Comparison of ENCODE assay signal across 29 cellular contexts in genomic region chrX:115341421-115341820, GRCh38. TPM values are rescaled to one million over a fixed set of nuclear protein-coding genes. Genes with fewer than 3 reads are reported as not detected.
DNase-seq lines count a peak whose midpoint lies in the region; ATAC-seq, FAIRE-seq and TF ChIP-seq lines count a peak whose summit lies in the region.
"Had no signal": no experiment of that assay in that cellular context is flagged by ENCODE, and none has a peak within 500 bp of the region (broad histone marks: within the 10 kb centered on the region; RNA-seq: fewer than 3 reads in every experiment).

No MANE protein-coding gene starts in this region.

- H3K27ac Mint-ChIP-seq in neural progenitor cell, result no peak overlapping the region
- H3K27ac Mint-ChIP-seq in activated CD4-positive, alpha-beta T cell treated with anti-CD3 and anti-CD28 coated beads, Interleukin-2, amount 10 ng/mL, durations not matched to agents 24 days and 14 days, result no peak overlapping the region
- H3K27ac Mint-ChIP-seq: CD14-positive monocyte; CD4-positive, alpha-beta T cell; GM23338; H9 had no signal

- in situ Hi-C loops in HepG2 (cut with HindIII; ENCODE audit: extremely low pct_ligation_motif_present, low pct_unique_long_range_greater_than_20kb), result no loop called here

- H4K20me1 ChIP-seq in HepG2 (ENCODE audit: insufficient read depth, low read length) (no peaks in the 10 kb centered on the region), hepatocyte (ENCODE audit: insufficient read depth, poor library complexity, severe bottlenecking) (no peaks in the 10 kb centered on the region), neural progenitor cell (ENCODE audit: low read depth) (no peaks in the 10 kb centered on the region)
- H4K20me1 ChIP-seq: BLaER1 treated with 17β-estradiol and CSF1 and Interleukin-3, amounts not matched to agents 10 nM and 100 nM had no signal

- intact Hi-C loops in HepG2 (cut with micrococcal nuclease; ENCODE audit: unreplicated experiment) (no loop called here), right lobe of liver (cut with DNase I) (no loop called here), thyroid gland (cut with DNase I) (no loop called here)
- intact Hi-C loops in activated CD4-positive, alpha-beta T cell treated with anti-CD3 and anti-CD28 coated beads, Interleukin-2, amount 10 ng/mL, durations not matched to agents 24 days and 14 days (cut with micrococcal nuclease), result no loop called here

- TF ChIP-seq POLR2A in HepG2 (IDR thresholded peaks at IDR 0.05; ENCODE audit: insufficient read depth in 1 of 2, low read depth in 2 of 2, low read length in 2 of 2), result no peak
- no peak for TF ChIP-seq POLR2A in right lobe of liver (IDR thresholded peaks at IDR 0.05)
- no peak for TF ChIP-seq POLR2A in thyroid gland (IDR thresholded peaks at IDR 0.05)

- H3K9ac ChIP-seq in HepG2 (ENCODE audit: insufficient read depth, low read depth, low read length), result peak overlapping the region; percentile 22; the same call in 1 of the 2 replicates
- no peak overlapping the region for H3K9ac ChIP-seq in neural progenitor cell
- H3K9ac ChIP-seq: BLaER1 treated with 17β-estradiol and CSF1 and Interleukin-3, amounts not matched to agents 10 nM and 100 nM had no signal

- H3K4me1 ChIP-seq in HepG2 (ENCODE audit: insufficient read depth, low read length) (peaks cover 74% of the 10 kb centered on the region), right lobe of liver (peaks cover 0 to 18% (median 8%) of the 10 kb centered on the region in 4 donors), hepatocyte (ENCODE audit: insufficient read depth) (peaks cover 21% of the 10 kb centered on the region), neural progenitor cell (peaks cover 24% of the 10 kb centered on the region), thyroid gland (peaks cover 11 to 24% of the 10 kb centered on the region in 2 donors)
- H3K4me1 ChIP-seq: BLaER1 treated with 17β-estradiol and CSF1 and Interleukin-3, amounts not matched to agents 10 nM and 100 nM had no signal

- H3K79me2 ChIP-seq in HepG2 (ENCODE audit: insufficient read depth, low read length) (no peaks in the 10 kb centered on the region), hepatocyte (no peaks in the 10 kb centered on the region), neural progenitor cell (ENCODE audit: low read depth) (no peaks in the 10 kb centered on the region)

- peaks cover 3% of the 10 kb centered on the region for H3K27me3 Mint-ChIP-seq in neural progenitor cell (ENCODE audit: insufficient read depth, low read depth)
- H3K27me3 Mint-ChIP-seq in activated CD4-positive, alpha-beta T cell treated with anti-CD3 and anti-CD28 coated beads, Interleukin-2, amount 10 ng/mL, durations not matched to agents 24 days and 14 days, result no peaks in the 10 kb centered on the region
- H3K27me3 Mint-ChIP-seq: CD4-positive, alpha-beta T cell; CD8-positive, alpha-beta memory T cell had no signal

- 0% methylated on average over 1 of the region's 1 CpG for WGBS in HepG2 (ENCODE audit: low lambda C conversion rate)
- 21% methylated on average over 1 of the region's 1 CpG for WGBS in right lobe of liver (ENCODE audit: insufficient coverage, low coverage, low lambda C conversion rate, missing lambda C conversion rate)
- 50% methylated on average over 1 of the region's 1 CpG for WGBS in hepatocyte (ENCODE audit: low lambda C conversion rate, missing lambda C conversion rate)
- WGBS in thyroid gland, 2 donors, result 83 to 95% methylated on average over 1 of the region's 1 CpG

- TF ChIP-seq CTCF in HepG2 (CRISPR knock-in tag; IDR thresholded peaks at IDR 0.05) (no peak), right lobe of liver (IDR thresholded peaks at IDR 0.05) (no peak), hepatocyte (IDR thresholded peaks at IDR 0.05; ENCODE audit: poor library complexity) (no peak), neural progenitor cell (IDR thresholded peaks at IDR 0.05) (no peak), thyroid gland (IDR thresholded peaks at IDR 0.05) (no peak)

- no peaks in the 10 kb centered on the region for H3K9me2 ChIP-seq in hepatocyte (replicated peaks; ENCODE audit: insufficient read depth)

- DNase-seq in HepG2 (ENCODE audit: low spot score) (peak; percentile 65), right lobe of liver (no peak), hepatocyte (ENCODE audit: low spot score) (no peak), neural progenitor cell (ENCODE audit: low spot score) (no peak), thyroid gland (no peak), NOMO-1 treated with DMSO at 0.1 percent for 48 hours (lab: John Stamatoyannopoulos, UW; ENCODE audit: unreplicated experiment) (no peak)
- no peak for DNase-seq in activated CD4-positive, alpha-beta T cell treated with anti-CD3 and anti-CD28 coated beads, Interleukin-2, amount 10 ng/mL, durations not matched to agents 24 days and 14 days
- DNase-seq: ACHN; AML-193; BE2C; Calu3; CD4-positive, alpha-beta T cell; CD8-positive, alpha-beta memory T cell; DMS53; DMS79 treated with DMSO at 0.1 percent for 48 hours; GF-D8; H9 had no signal

- H3K27me3 ChIP-seq in HepG2 (ENCODE audit: control insufficient read depth in 1 of 2, insufficient read depth in 2 of 2, low read length in 2 of 2) (no peaks in the 10 kb centered on the region), right lobe of liver (no peaks in the 10 kb centered on the region), hepatocyte (no peaks in the 10 kb centered on the region), neural progenitor cell (no peaks in the 10 kb centered on the region), thyroid gland (no peaks in the 10 kb centered on the region)
- H3K27me3 ChIP-seq: BE2C had no signal

- CTCF ChIA-PET in HepG2 (lab: Yijun Ruan, JAX; ENCODE audit: low intra/inter-chr PET ratio, low total read pairs), result no interaction called here

- ATAC-seq in HepG2 (no peak), right lobe of liver (no peak), GM21717 (IDR thresholded peaks at IDR 0.05; ENCODE audit: unreplicated experiment) (no peak)
- ATAC-seq: GM23338, HCT116 had no signal

- peak overlapping the region; percentile 51 for H3K4me2 ChIP-seq in HepG2 (ENCODE audit: low read depth, low read length)
- peak overlapping the region; percentile 14 for H3K4me2 ChIP-seq in hepatocyte
- no peak overlapping the region for H3K4me2 ChIP-seq in neural progenitor cell
- H3K4me2 ChIP-seq: BLaER1 treated with 17β-estradiol and CSF1 and Interleukin-3, amounts not matched to agents 10 nM and 100 nM had no signal

- H3K4me1 Mint-ChIP-seq in neural progenitor cell, result peaks cover 23% of the 10 kb centered on the region
- no peaks in the 10 kb centered on the region for H3K4me1 Mint-ChIP-seq in activated CD4-positive, alpha-beta T cell treated with anti-CD3 and anti-CD28 coated beads, Interleukin-2, amount 10 ng/mL, durations not matched to agents 24 days and 14 days
- H3K4me1 Mint-ChIP-seq: CD8-positive, alpha-beta memory T cell had no signal

- BruUV-seq in HepG2 (replicated peaks; lab: Mats Ljungman, UMichigan), result no TSS peak

- H3K36me3 Mint-ChIP-seq in neural progenitor cell, result no peaks in the 10 kb centered on the region
- no peaks in the 10 kb centered on the region for H3K36me3 Mint-ChIP-seq in activated CD4-positive, alpha-beta T cell treated with anti-CD3 and anti-CD28 coated beads, Interleukin-2, amount 10 ng/mL, durations not matched to agents 24 days and 14 days (ENCODE audit: low read depth)
- H3K36me3 Mint-ChIP-seq: CD14-positive monocyte; CD8-positive, alpha-beta memory T cell had no signal

- H3F3A ChIP-seq in neural progenitor cell (ENCODE audit: low read depth), result peaks cover 28% of the 10 kb centered on the region

- FAIRE-seq in HepG2 (lab: Jason Lieb, UNC), result no peak
- FAIRE-seq: A204.1, GM12891, GM18507 had no signal

- no peaks in the 10 kb centered on the region for H3K9me3 ChIP-seq in HepG2 (ENCODE audit: low read length)
- no peaks in the 10 kb centered on the region for H3K9me3 ChIP-seq in right lobe of liver
- H3K9me3 ChIP-seq in hepatocyte (ENCODE audit: low read depth), result no peaks in the 10 kb centered on the region
- H3K9me3 ChIP-seq in neural progenitor cell (ENCODE audit: low read depth), result no peaks in the 10 kb centered on the region
- H3K9me3 ChIP-seq in thyroid gland, result no peaks in the 10 kb centered on the region
- H3K9me3 ChIP-seq: BE2C; BLaER1 treated with 17β-estradiol and CSF1 and Interleukin-3, amounts not matched to agents 10 nM and 100 nM had no signal

- H3K9me3 Mint-ChIP-seq in neural progenitor cell, result peaks cover 4% of the 10 kb centered on the region
- no peaks in the 10 kb centered on the region for H3K9me3 Mint-ChIP-seq in activated CD4-positive, alpha-beta T cell treated with anti-CD3 and anti-CD28 coated beads, Interleukin-2, amount 10 ng/mL, durations not matched to agents 24 days and 14 days
- H3K9me3 Mint-ChIP-seq: CD14-positive monocyte; CD4-positive, alpha-beta T cell had no signal

- TF ChIP-seq EP300 in HepG2 (IDR thresholded peaks at IDR 0.05; ENCODE audit: low read depth in 2 of 2, low read length in 2 of 2) (peak in 1 of 2 experiments; percentile 72; a peak in 1 of 4 replicates), HepG2 (CRISPR knock-in tag; IDR thresholded peaks at IDR 0.05; ENCODE audit: borderline replicate concordance) (no peak)

- POLR2A ChIA-PET in HepG2 (lab: Yijun Ruan, JAX), result no interaction called here

- H3K27ac ChIP-seq in HepG2 (ENCODE audit: extremely low read length, insufficient read depth, low read length), result peak overlapping the region; percentile 61
- no peak overlapping the region for H3K27ac ChIP-seq in right lobe of liver
- H3K27ac ChIP-seq in hepatocyte, result peak overlapping the region; percentile 24
- no peak overlapping the region for H3K27ac ChIP-seq in neural progenitor cell
- H3K27ac ChIP-seq in thyroid gland, result peak overlapping the region; percentile 25 to 74 (median 27)
- H3K27ac ChIP-seq: 22Rv1; BLaER1 treated with 17β-estradiol and CSF1 and Interleukin-3, amounts not matched to agents 10 nM and 100 nM had no signal

- no peak overlapping the region for H3K4me3 Mint-ChIP-seq in neural progenitor cell
- H3K4me3 Mint-ChIP-seq in activated CD4-positive, alpha-beta T cell treated with anti-CD3 and anti-CD28 coated beads, Interleukin-2, amount 10 ng/mL, durations not matched to agents 24 days and 14 days, result no peak overlapping the region
- H3K4me3 Mint-ChIP-seq: CD14-positive monocyte; CD4-positive, alpha-beta T cell; CD8-positive, alpha-beta memory T cell; GM23338; H9 had no signal

- no peak for TF ChIP-seq RAD21 in HepG2 (CRISPR knock-in tag; IDR thresholded peaks at IDR 0.05)

- H3K36me3 ChIP-seq in HepG2 (replicated peaks in 1 of 2; ENCODE audit: control insufficient read depth in 1 of 2, insufficient read depth in 2 of 2, low read length in 2 of 2), result no peaks in the 10 kb centered on the region
- H3K36me3 ChIP-seq in right lobe of liver, result no peaks in the 10 kb centered on the region
- no peaks in the 10 kb centered on the region for H3K36me3 ChIP-seq in hepatocyte (replicated peaks; ENCODE audit: insufficient read depth, low read depth)
- no peaks in the 10 kb centered on the region for H3K36me3 ChIP-seq in neural progenitor cell
- no peaks in the 10 kb centered on the region for H3K36me3 ChIP-seq in thyroid gland
- H3K36me3 ChIP-seq: BE2C; BLaER1 treated with 17β-estradiol and CSF1 and Interleukin-3, amounts not matched to agents 10 nM and 100 nM had no signal

- no peak overlapping the region for H2AFZ ChIP-seq in HepG2 (ENCODE audit: low read length)
- H2AFZ ChIP-seq in hepatocyte, result no peak overlapping the region
- H2AFZ ChIP-seq in neural progenitor cell (replicated peaks), result peak overlapping the region; percentile 43
- H2AFZ ChIP-seq: GM23338 had no signal

- no peak overlapping the region; a peak in 1 of 6 replicates for H3K4me3 ChIP-seq in HepG2 (replicated peaks in 1 of 3; ENCODE audit: insufficient read depth in 1 of 3, low read depth in 2 of 3, low read length in 3 of 3)
- no peak overlapping the region for H3K4me3 ChIP-seq in right lobe of liver
- H3K4me3 ChIP-seq in hepatocyte, result no peak overlapping the region
- no peak overlapping the region for H3K4me3 ChIP-seq in neural progenitor cell
- no peak overlapping the region for H3K4me3 ChIP-seq in thyroid gland (replicated peaks in 1 of 3)
- H3K4me3 ChIP-seq: BLaER1 treated with 17β-estradiol and CSF1 and Interleukin-3, amounts not matched to agents 10 nM and 100 nM; GM23338 had no signal

RNA-seq across cellular contexts. Expression of gene LUZP4, which starts 51.9 kb away (rescaled TPM):
- total RNA-seq in HepG2 (2016; rRNA removed; fragmentation: Illumina TruSeq; extraction: Trizol) (not detected in 2 replicates), right lobe of liver (not detected), hepatocyte (not detected in 2 replicates), neural progenitor cell (ENCODE audit: low replicate concordance) (not detected in 2 replicates), thyroid gland (not detected)
- not detected in 2 replicates for total RNA-seq in HepG2 (2016; cell fraction: cytosol; rRNA removed; fragmentation: Illumina TruSeq; extraction: Trizol; ENCODE audit: low read depth)
- not detected in 2 replicates for total RNA-seq in HepG2 (2016; cell fraction: insoluble cytoplasmic fraction; rRNA removed; fragmentation: Illumina TruSeq; extraction: Trizol)
- not detected in 2 replicates for total RNA-seq in HepG2 (2016; cell fraction: membrane; rRNA removed; fragmentation: Illumina TruSeq; extraction: Trizol)
- not detected in 2 replicates for total RNA-seq in HepG2 (2016; cell fraction: nucleus; rRNA removed; fragmentation: Illumina TruSeq; extraction: Trizol)
- polyA plus RNA-seq in HepG2 (2011; rRNA removed) (not detected in 2 replicates), hepatocyte (not detected in 2 replicates)
- not detected in 2 replicates for polyA plus RNA-seq in HepG2 (2011; cell fraction: cytosol; rRNA removed)
- polyA plus RNA-seq in HepG2 (2011; cell fraction: nucleus; rRNA removed), result not detected in 2 replicates
- polyA plus RNA-seq in HepG2 (2012), result not detected in 2 replicates
- polyA plus RNA-seq in HepG2 (2016; cell fraction: cytosol; fragmentation: Illumina TruSeq; extraction: Trizol; ENCODE audit: low read depth), result not detected in 2 replicates
- polyA plus RNA-seq in HepG2 (2016; cell fraction: insoluble cytoplasmic fraction; fragmentation: Illumina TruSeq; extraction: Trizol; ENCODE audit: low read depth), result not detected in 2 replicates
- polyA plus RNA-seq in HepG2 (2016; cell fraction: membrane; fragmentation: Illumina TruSeq; extraction: Trizol; ENCODE audit: low read depth), result not detected in 2 replicates
- polyA plus RNA-seq in HepG2 (2016; cell fraction: nucleus; fragmentation: Illumina TruSeq; extraction: Trizol; ENCODE audit: insufficient read depth, low read depth), result not detected in 2 replicates
- polyA minus RNA-seq in HepG2 (2011; rRNA and poly(A)+ RNA removed; ENCODE audit: low replicate concordance), result not detected in 2 replicates
- polyA minus RNA-seq in HepG2 (2011; cell fraction: cytosol; rRNA and poly(A)+ RNA removed), result not detected in 2 replicates
- polyA minus RNA-seq in HepG2 (2011; cell fraction: nucleus; rRNA and poly(A)+ RNA removed), result not detected in 2 replicates
- not detected in 2 replicates for total RNA-seq in activated CD4-positive, alpha-beta T cell treated with anti-CD3 and anti-CD28 coated beads, Interleukin-2, amount 10 ng/mL, durations not matched to agents 24 days and 14 days
- total RNA-seq: Calu3; CD4-positive, alpha-beta T cell; CD8-positive, alpha-beta memory T cell; Daoy; G401; GM23338; H4; H9 had no signal
- polyA plus RNA-seq: CD14-positive monocyte; CD8-positive, alpha-beta memory T cell; GM23338 had no signal

Comparison
In these comparisons a context has a peak if more than half of its experiments do, and no peak if none do; other contexts are left out.
1. H3K27ac ChIP-seq: peak in HepG2 (single experiment), hepatocyte (single experiment) and thyroid gland (3 of 3); none in right lobe of liver (0 of 3) and neural progenitor cell (single experiment).